In the genomic region with DNA sequence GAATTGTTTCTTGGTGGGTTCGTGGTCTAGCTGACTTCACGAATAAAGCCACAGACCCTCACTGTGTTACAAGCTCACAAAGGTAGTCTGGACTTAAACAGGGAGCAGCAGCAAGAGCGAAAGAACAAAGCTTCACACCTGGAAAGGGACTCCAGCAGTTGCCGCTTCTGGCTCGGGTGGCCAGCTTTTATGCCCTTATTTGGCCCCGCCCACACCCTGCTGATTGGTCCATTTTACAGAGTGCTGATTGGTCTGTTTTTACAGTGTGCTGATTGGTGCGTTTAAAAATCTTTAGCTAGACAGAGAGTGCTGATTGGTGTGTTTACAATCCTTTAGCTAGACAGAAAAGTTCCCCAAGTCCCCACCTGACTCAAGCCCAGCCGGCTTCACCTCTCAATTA, we compare ENCODE assay signal across 9 cellular contexts.
"Had no signal": no experiment of that assay in that cellular context is flagged by ENCODE, and none has a peak within 500 bp of the region (broad histone marks: within the 10 kb centered on the region; RNA-seq: fewer than 3 reads in every experiment).

No MANE protein-coding gene starts in this region.

- ATAC-seq: HCT116 had no signal

- H3K27ac ChIP-seq: GM23248, HL-60 had no signal

- H3K4me1 ChIP-seq: HAP-1 had no signal

- H3K4me3 ChIP-seq: GM23248, HAP-1 had no signal

- H2AFZ ChIP-seq: GM23248 had no signal

- DNase-seq: GM23248, GOT3, H7, HFFc6, IMR-90, KBM-7 had no signal

- H3K9ac ChIP-seq: GM23248 had no signal

- H3K36me3 ChIP-seq: HAP-1 had no signal
